1 cellular context compared by ENCODE assay signal in the genomic region with DNA sequence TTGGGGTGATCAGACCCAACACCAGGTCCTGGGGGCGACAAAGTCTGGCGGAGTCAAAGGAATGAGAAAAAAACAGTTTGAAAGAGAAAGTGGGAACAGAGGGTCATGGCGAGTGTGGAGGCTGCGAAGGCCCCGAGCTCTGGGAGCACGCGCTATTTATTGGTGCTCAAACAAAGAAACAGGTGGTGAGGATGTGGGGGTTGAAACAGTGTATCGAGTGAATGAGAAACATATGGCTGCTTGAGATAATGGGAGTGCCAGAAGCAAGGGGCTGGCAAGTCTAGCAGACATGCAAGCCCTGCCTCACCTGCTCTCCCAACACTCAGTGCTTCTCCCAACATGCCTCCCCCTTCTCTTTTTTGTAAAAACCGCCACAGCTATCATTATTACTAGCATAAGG.
TF ChIP-seq lines count a peak whose summit lies in the region.

No MANE protein-coding gene starts in this region.

TF ChIP-seq in K562, 482 proteins besides CTCF, POLR2A, EP300 and RAD21 (continues in another document):
- peak; percentile 77 for TF ChIP-seq ARID1B (IDR thresholded peaks at IDR 0.05)
- TF ChIP-seq, protein P1, sequence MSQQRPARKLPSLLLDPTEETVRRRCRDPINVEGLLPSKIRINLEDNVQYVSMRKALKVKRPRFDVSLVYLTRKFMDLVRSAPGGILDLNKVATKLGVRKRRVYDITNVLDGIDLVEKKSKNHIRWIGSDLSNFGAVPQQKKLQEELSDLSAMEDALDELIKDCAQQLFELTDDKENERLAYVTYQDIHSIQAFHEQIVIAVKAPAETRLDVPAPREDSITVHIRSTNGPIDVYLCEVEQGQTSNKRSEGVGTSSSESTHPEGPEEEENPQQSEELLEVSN (IDR thresholded peaks at IDR 0.05; ENCODE audit: borderline replicate concordance in 1 of 2, extremely low read depth in 1 of 2, insufficient read depth in 1 of 2, insufficient read length in 1 of 2, low read depth in 1 of 2, low read length in 1 of 2, poor library complexity in 1 of 2, severe bottlenecking in 1 of 2), result peak; percentile 37 to 69
- TF ChIP-seq ZFX (CRISPR knock-in tag; IDR thresholded peaks at IDR 0.05), result peak; percentile 53
- TF ChIP-seq ZNF778 (CRISPR knock-in tag; IDR thresholded peaks at IDR 0.05), result no peak
- TF ChIP-seq GTF3C2 (IDR thresholded peaks at IDR 0.05; ENCODE audit: borderline replicate concordance, extremely low read depth, insufficient read length), result no peak
- TF ChIP-seq ZNF561 (CRISPR knock-in tag; conservative IDR thresholded peaks at IDR 0.05), result no peak
- TF ChIP-seq E2F1 (CRISPR knock-in tag; IDR thresholded peaks at IDR 0.05), result no peak
- TF ChIP-seq ZNF449 (CRISPR knock-in tag; IDR thresholded peaks at IDR 0.05), result no peak
- TF ChIP-seq MGA (IDR thresholded peaks at IDR 0.05), result peak; percentile 79
- peak; percentile 84 for TF ChIP-seq L3MBTL2 (IDR thresholded peaks at IDR 0.05)
- TF ChIP-seq FOS (IDR thresholded peaks at IDR 0.05; ENCODE audit: extremely low read depth, insufficient read length), result no peak
- no peak for TF ChIP-seq ASH1L (IDR thresholded peaks at IDR 0.05; ENCODE audit: borderline replicate concordance, low read depth, partially characterized antibody)
- no peak for TF ChIP-seq IFI16 (CRISPR knock-in tag; IDR thresholded peaks at IDR 0.05)
- no peak for TF ChIP-seq ZNF347 (CRISPR knock-in tag; IDR thresholded peaks at IDR 0.05; ENCODE audit: low read depth)
- no peak for TF ChIP-seq ZNF24 (IDR thresholded peaks at IDR 0.05)
- TF ChIP-seq NCOA1 (IDR thresholded peaks at IDR 0.05; ENCODE audit: low read depth), result no peak
- TF ChIP-seq, protein P2, sequence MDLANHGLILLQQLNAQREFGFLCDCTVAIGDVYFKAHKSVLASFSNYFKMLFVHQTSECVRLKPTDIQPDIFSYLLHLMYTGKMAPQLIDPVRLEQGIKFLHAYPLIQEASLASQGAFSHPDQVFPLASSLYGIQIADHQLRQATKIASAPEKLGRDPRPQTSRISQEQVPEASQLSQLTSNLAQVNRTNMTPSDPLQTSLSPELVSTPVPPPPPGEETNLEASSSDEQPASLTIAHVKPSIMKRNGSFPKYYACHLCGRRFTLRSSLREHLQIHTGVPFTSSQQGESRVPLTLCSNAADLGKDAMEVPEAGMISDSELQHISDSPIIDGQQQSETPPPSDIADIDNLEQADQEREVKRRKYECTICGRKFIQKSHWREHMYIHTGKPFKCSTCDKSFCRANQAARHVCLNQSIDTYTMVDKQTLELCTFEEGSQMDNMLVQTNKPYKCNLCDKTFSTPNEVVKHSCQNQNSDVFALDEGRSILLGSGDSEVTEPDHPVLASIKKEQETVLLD (IDR thresholded peaks at IDR 0.05), result no peak
- TF ChIP-seq BRD4 (IDR thresholded peaks at IDR 0.05), result no peak
- no peak for TF ChIP-seq CLOCK (CRISPR knock-in tag; IDR thresholded peaks at IDR 0.05; ENCODE audit: borderline replicate concordance)
- no peak for TF ChIP-seq ELF2 (CRISPR knock-in tag; IDR thresholded peaks at IDR 0.05)
- TF ChIP-seq EZH2 (IDR thresholded peaks at IDR 0.05; ENCODE audit: borderline replicate concordance, low read depth, low read length), result no peak
- no peak for TF ChIP-seq PTTG1 (tag; IDR thresholded peaks at IDR 0.05; ENCODE audit: low read depth)
